Comparison of ENCODE assay signal across 20 cellular contexts in the genomic region with DNA sequence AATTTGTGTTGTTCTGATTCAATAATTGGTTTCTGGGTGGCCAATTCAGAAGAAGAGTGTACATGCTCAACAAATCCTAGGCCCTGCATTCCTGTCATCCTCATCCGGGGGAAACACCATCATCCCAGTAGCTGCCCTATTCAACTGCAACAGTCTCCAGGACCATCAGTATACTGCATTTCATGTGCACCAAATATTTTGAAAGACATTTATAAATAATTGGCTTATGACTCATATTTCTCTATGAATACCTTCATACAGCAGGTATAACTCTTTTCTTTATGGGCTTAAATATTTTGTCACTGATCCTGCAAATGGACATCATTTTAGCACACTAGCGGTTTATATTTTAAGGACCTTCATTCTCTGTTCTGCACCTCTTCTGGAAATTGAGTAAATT. TPM values are rescaled to one million over a fixed set of nuclear protein-coding genes. Genes with fewer than 3 reads are reported as not detected.
"Had no signal": no experiment of that assay in that cellular context is flagged by ENCODE, and none has a peak within 500 bp of the region (broad histone marks: within the 10 kb centered on the region; RNA-seq: fewer than 3 reads in every experiment).

No MANE protein-coding gene starts in this region.

- H3K4me2 ChIP-seq: SK-N-SH had no signal

- H3K9me3 ChIP-seq: SK-N-SH had no signal

- ATAC-seq: Panc1 had no signal

- DNase-seq: KBM-7, MV-4-11, NCI-H1048, NCI-H1105, NCI-H1417 treated with DMSO at 0.1 percent for 48 hours, NCI-H146, NCI-H1694 treated with DMSO at 0.1 percent for 48 hours, NCI-H1930, NCI-H2081, NCI-H2107, NCI-H2227 treated with DMSO at 0.1 percent for 48 hours, NCI-H524, NCI-H526 treated with DMSO at 0.1 percent for 48 hours, NCI-H748 treated with DMSO at 0.1 percent for 48 hours, Right ventricle myocardium superior, SIG-M5, SK-N-SH, SW 1271 had no signal

- H3K9ac ChIP-seq: SK-N-SH had no signal

RNA-seq across cellular contexts. Expression of a gene that starts 38.0 kb away (rescaled TPM):
- total RNA-seq: HT-29 had no signal
